In genomic region chr20:35541783-35542662, GRCh38 we compare ENCODE assay signal across 8 cellular contexts. TPM values are rescaled to one million over a fixed set of nuclear protein-coding genes. Genes with fewer than 3 reads are reported as not detected.
DNase-seq lines count a peak whose midpoint lies in the region; ATAC-seq and TF ChIP-seq lines count a peak whose summit lies in the region.

Gene ERGIC3, plus strand, starts transcription at chr20:35542078. Its CDS starts 20 bp downstream, at chr20:35542098.

- no peak within 1 kb of the TSS for H3K9ac ChIP-seq in muscle layer of colon (ENCODE audit: low read length)

- peak; percentile 68 for TF ChIP-seq POLR2A in erythroblast (IDR thresholded peaks at IDR 0.05; ENCODE audit: low read length)

- peaks cover 19% of the 10 kb centered on the region for H3K4me1 ChIP-seq in muscle layer of colon (ENCODE audit: insufficient read depth, low read length)

- H3K27me3 ChIP-seq in muscle layer of colon (ENCODE audit: control insufficient read depth in 1 of 2, insufficient read depth in 2 of 2, low read length in 2 of 2): no peaks in the 10 kb centered on the region

- peak within 1 kb of the TSS; percentile 72 for H3K27ac ChIP-seq in muscle layer of colon (ENCODE audit: low read depth, low read length)

- peak; percentile 88 for ATAC-seq in GM21576 (IDR thresholded peaks at IDR 0.05; ENCODE audit: unreplicated experiment)

- DNase-seq in DMS 273 treated with DMSO at 0.1 percent for 48 hours (lab: John Stamatoyannopoulos, UW) (peak; percentile 92), KG1 (lab: John Stamatoyannopoulos, UW) (peak; percentile 95), erythroblast (lab: John Stamatoyannopoulos, UW) (peak; percentile 97 to 99)
- peak; percentile 97 for DNase-seq in activated T-cell treated with anti-CD3 and anti-CD28 coated beads, Interleukin-2, amount 50 U/mL, for 1 hour
- peak; percentile 95 to 96 for DNase-seq in stimulated activated CD8-positive, alpha-beta memory T cell treated with anti-CD3 and anti-CD28 coated beads, Interleukin-7, amount 100 ng/mL, for 1 hour (ENCODE audit: low read depth in 2 of 2)

- H3K9me3 ChIP-seq in muscle layer of colon (ENCODE audit: low read length): no peaks in the 10 kb centered on the region

- H3K4me3 ChIP-seq in muscle layer of colon (ENCODE audit: low read depth in 1 of 2, low read length in 2 of 2): peak within 1 kb of the TSS; percentile 91 to 94

- peaks cover 7% of the 10 kb centered on the region for H3K36me3 ChIP-seq in muscle layer of colon (ENCODE audit: insufficient read depth, low read length)

TF ChIP-seq in PFSK-1, 5 proteins besides CTCF, POLR2A, EP300 and RAD21:
- TF ChIP-seq TAF1 (IDR thresholded peaks at IDR 0.05; ENCODE audit: borderline replicate concordance, insufficient read depth, low read length): no peak
- TF ChIP-seq FOXP2 (optimal IDR thresholded peaks at IDR 0.05; ENCODE audit: borderline replicate concordance, extremely low read depth, extremely low read length, insufficient read depth): peak; percentile 65
- TF ChIP-seq, protein P1, sequence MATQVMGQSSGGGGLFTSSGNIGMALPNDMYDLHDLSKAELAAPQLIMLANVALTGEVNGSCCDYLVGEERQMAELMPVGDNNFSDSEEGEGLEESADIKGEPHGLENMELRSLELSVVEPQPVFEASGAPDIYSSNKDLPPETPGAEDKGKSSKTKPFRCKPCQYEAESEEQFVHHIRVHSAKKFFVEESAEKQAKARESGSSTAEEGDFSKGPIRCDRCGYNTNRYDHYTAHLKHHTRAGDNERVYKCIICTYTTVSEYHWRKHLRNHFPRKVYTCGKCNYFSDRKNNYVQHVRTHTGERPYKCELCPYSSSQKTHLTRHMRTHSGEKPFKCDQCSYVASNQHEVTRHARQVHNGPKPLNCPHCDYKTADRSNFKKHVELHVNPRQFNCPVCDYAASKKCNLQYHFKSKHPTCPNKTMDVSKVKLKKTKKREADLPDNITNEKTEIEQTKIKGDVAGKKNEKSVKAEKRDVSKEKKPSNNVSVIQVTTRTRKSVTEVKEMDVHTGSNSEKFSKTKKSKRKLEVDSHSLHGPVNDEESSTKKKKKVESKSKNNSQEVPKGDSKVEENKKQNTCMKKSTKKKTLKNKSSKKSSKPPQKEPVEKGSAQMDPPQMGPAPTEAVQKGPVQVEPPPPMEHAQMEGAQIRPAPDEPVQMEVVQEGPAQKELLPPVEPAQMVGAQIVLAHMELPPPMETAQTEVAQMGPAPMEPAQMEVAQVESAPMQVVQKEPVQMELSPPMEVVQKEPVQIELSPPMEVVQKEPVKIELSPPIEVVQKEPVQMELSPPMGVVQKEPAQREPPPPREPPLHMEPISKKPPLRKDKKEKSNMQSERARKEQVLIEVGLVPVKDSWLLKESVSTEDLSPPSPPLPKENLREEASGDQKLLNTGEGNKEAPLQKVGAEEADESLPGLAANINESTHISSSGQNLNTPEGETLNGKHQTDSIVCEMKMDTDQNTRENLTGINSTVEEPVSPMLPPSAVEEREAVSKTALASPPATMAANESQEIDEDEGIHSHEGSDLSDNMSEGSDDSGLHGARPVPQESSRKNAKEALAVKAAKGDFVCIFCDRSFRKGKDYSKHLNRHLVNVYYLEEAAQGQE (IDR thresholded peaks at IDR 0.05; ENCODE audit: insufficient read depth in 1 of 2, low read depth in 2 of 2, low read length in 2 of 2): no peak
- peak; percentile 85 for TF ChIP-seq POLR2AphosphoS5 (IDR thresholded peaks at IDR 0.05; ENCODE audit: low read depth, low read length)
- TF ChIP-seq SIN3A (IDR thresholded peaks at IDR 0.05; ENCODE audit: borderline replicate concordance, insufficient read depth, low read length): no peak

RNA-seq across cellular contexts. Expression of gene ERGIC3, which starts in this region (rescaled TPM):
- 350 TPM for polyA plus RNA-seq in PFSK-1 (2012; ENCODE audit: insufficient read length, low read depth)

Comparison
In these comparisons a context has a peak if more than half of its experiments do, and no peak if none do; other contexts are left out.
1. Peak in every context shown above with its lines: DNase-seq, ATAC-seq, H3K4me3 ChIP-seq and H3K27ac ChIP-seq.